12 cellular contexts compared by ENCODE assay signal in genomic region chr10:31709028-31709427, GRCh38.
A peak's percentile ranks its signal among the peaks of the same experiment; 100 is the strongest.
DNase-seq lines count a peak whose midpoint lies in the region; ATAC-seq and TF ChIP-seq lines count a peak whose summit lies in the region.
"Had no signal": no experiment of that assay in that cellular context is flagged by ENCODE, and none has a peak within 500 bp of the region (broad histone marks: within the 10 kb centered on the region; RNA-seq: fewer than 3 reads in every experiment).

No MANE protein-coding gene starts in this region.

- no peak overlapping the region for H3K27ac Mint-ChIP-seq in T-cell
- H3K27ac Mint-ChIP-seq in activated naive CD4-positive, alpha-beta T cell treated with anti-CD3 and anti-CD28 coated beads for 36 hours, result no peak overlapping the region
- H3K27ac Mint-ChIP-seq: CD4-positive, alpha-beta T cell had no signal

- H3K4me1 Mint-ChIP-seq in T-cell, result peaks cover 16 to 20% (median 18%) of the 10 kb centered on the region in 3 donors
- peaks cover 22% of the 10 kb centered on the region for H3K4me1 Mint-ChIP-seq in activated naive CD4-positive, alpha-beta T cell treated with anti-CD3 and anti-CD28 coated beads for 36 hours (ENCODE audit: low read depth)

- ATAC-seq in left cardiac atrium, result no peak
- ATAC-seq in T-cell (replicated peaks in 1 of 4), result no peak

- H3K36me3 Mint-ChIP-seq in T-cell, result peaks cover 6% of the 10 kb centered on the region
- H3K36me3 Mint-ChIP-seq in activated naive CD4-positive, alpha-beta T cell treated with anti-CD3 and anti-CD28 coated beads for 36 hours (ENCODE audit: low read depth), result peaks cover 3% of the 10 kb centered on the region

- no peak for TF ChIP-seq POLR2A in uterus (IDR thresholded peaks at IDR 0.05)

- POLR2A ChIA-PET in T-cell (lab: Charles Lee), result no interaction called here

- in situ Hi-C loops in brain microvascular endothelial cell (cut with HindIII; ENCODE audit: low pct_ligation_motif_present, low sequenced_read_pairs), result no loop called here

- DNase-seq in left ventricle myocardium inferior (no peak), left cardiac atrium (no peak), brain microvascular endothelial cell (no peak), medulla oblongata (ENCODE audit: extremely low spot score) (peak; percentile 36), uterus (no peak), NCI-H2107 (lab: John Stamatoyannopoulos, UW) (no peak), T-cell (no peak)
- no peak for DNase-seq in activated naive CD4-positive, alpha-beta T cell treated with anti-CD3 and anti-CD28 coated beads for 36 hours
- DNase-seq: activated CD4-positive, alpha-beta T cell treated with anti-CD3 and anti-CD28 coated beads, Interleukin-2, amount 50 U/mL, for 4 hours; CD4-positive, alpha-beta T cell; stimulated activated CD4-positive, alpha-beta T cell treated with anti-CD3 and anti-CD28 coated beads, Interleukin-2, amount 100 ng/mL, for 24 hours had no signal

- no peak overlapping the region for H3K4me3 Mint-ChIP-seq in T-cell
- H3K4me3 Mint-ChIP-seq in activated naive CD4-positive, alpha-beta T cell treated with anti-CD3 and anti-CD28 coated beads for 36 hours, result no peak overlapping the region
- H3K4me3 Mint-ChIP-seq: CD4-positive, alpha-beta T cell had no signal

- H3K9me3 ChIP-seq in left ventricle myocardium inferior (replicated peaks), result peaks cover 41% of the 10 kb centered on the region
- peaks cover 0 to 5% of the 10 kb centered on the region in 2 donors for H3K9me3 ChIP-seq in uterus

- H3K27ac ChIP-seq in left ventricle myocardium inferior (replicated peaks) (peak overlapping the region; percentile 92), brain microvascular endothelial cell (no peak overlapping the region), uterus (peak overlapping the region; percentile 81 to 82)
- H3K27ac ChIP-seq: KMS-11 had no signal

- H3K27me3 Mint-ChIP-seq in T-cell, result no peaks in the 10 kb centered on the region
- H3K27me3 Mint-ChIP-seq in activated naive CD4-positive, alpha-beta T cell treated with anti-CD3 and anti-CD28 coated beads for 36 hours (ENCODE audit: low read depth), result no peaks in the 10 kb centered on the region
- H3K27me3 Mint-ChIP-seq: CD4-positive, alpha-beta T cell had no signal

- intact Hi-C loops in left ventricle myocardium inferior (cut with micrococcal nuclease) (loop anchor here (10.0 kb wide), 1 partner anchor 46 kb away; no protein-coding TSS in a partner anchor), left cardiac atrium (cut with DNase I) (loop anchor here in 1 of 2 donors (10.0 kb wide), 1 partner anchor 96 kb away; no protein-coding TSS in a partner anchor), uterus (cut with DNase I; ENCODE audit: low total_unique reads) (no loop called here)
- intact Hi-C loops in activated naive CD4-positive, alpha-beta T cell treated with anti-CD3 and anti-CD28 coated beads for 36 hours (cut with micrococcal nuclease), result loop anchor here (1.0 to 10.0 kb wide), 6 partner anchors 61 to 677 kb away; partner anchors contain the start of genes ARHGAP12 and ZNF438

- no peaks in the 10 kb centered on the region for H3K36me3 ChIP-seq in left ventricle myocardium inferior
- H3K36me3 ChIP-seq in brain microvascular endothelial cell (replicated peaks), result no peaks in the 10 kb centered on the region
- H3K36me3 ChIP-seq in uterus, result no peaks in the 10 kb centered on the region

- H3K4me3 ChIP-seq in left ventricle myocardium inferior (no peak overlapping the region), brain microvascular endothelial cell (ENCODE audit: low read depth, low read length) (no peak overlapping the region), uterus (no peak overlapping the region)

- TF ChIP-seq CTCF in left ventricle myocardium inferior (IDR thresholded peaks at IDR 0.05; ENCODE audit: borderline replicate concordance) (peak; percentile 51), brain microvascular endothelial cell (IDR thresholded peaks at IDR 0.05; ENCODE audit: low read depth, low read length, missing control alignments) (peak; percentile 26), uterus (IDR thresholded peaks at IDR 0.05) (peak in 2 of 4 experiments; percentile 9 to 21)

- CTCF ChIA-PET in T-cell (lab: Charles Lee), result no interaction called here
- CTCF ChIA-PET in activated naive CD4-positive, alpha-beta T cell treated with anti-CD3 and anti-CD28 coated beads for 36 hours (lab: Charles Lee), result interaction anchor here (0.7 to 2.4 kb wide), 5 partner anchors 41 to 99 kb away, joined by 3 to 9 read pairs (median 5); no protein-coding TSS in a partner anchor

- no peaks in the 10 kb centered on the region for H3K27me3 ChIP-seq in left ventricle myocardium inferior (ENCODE audit: low read depth)
- no peaks in the 10 kb centered on the region for H3K27me3 ChIP-seq in brain microvascular endothelial cell (replicated peaks)
- H3K27me3 ChIP-seq in uterus, result no peaks in the 10 kb centered on the region

- peaks cover 50% of the 10 kb centered on the region for H3K4me1 ChIP-seq in left ventricle myocardium inferior
- peaks cover 12 to 21% of the 10 kb centered on the region in 2 donors for H3K4me1 ChIP-seq in uterus

- peaks cover 16 to 32% (median 17%) of the 10 kb centered on the region in 3 donors for H3K9me3 Mint-ChIP-seq in T-cell
- peaks cover 21% of the 10 kb centered on the region for H3K9me3 Mint-ChIP-seq in activated naive CD4-positive, alpha-beta T cell treated with anti-CD3 and anti-CD28 coated beads for 36 hours
